In genomic region chr14:64720190-64720589, GRCh38 we compare ENCODE assay signal across 9 cellular contexts. TPM values are rescaled to one million over a fixed set of nuclear protein-coding genes. Genes with fewer than 3 reads are reported as not detected.
DNase-seq lines count a peak whose midpoint lies in the region; ATAC-seq and TF ChIP-seq lines count a peak whose summit lies in the region.
"Had no signal": no experiment of that assay in that cellular context is flagged by ENCODE, and none has a peak within 500 bp of the region (broad histone marks: within the 10 kb centered on the region; RNA-seq: fewer than 3 reads in every experiment).

No MANE protein-coding gene starts in this region.

- TF ChIP-seq CTCF in retinal pigment epithelial cell (conservative IDR thresholded peaks at IDR 0.05; ENCODE audit: low read depth, low read length) (no peak), GM10248 (IDR thresholded peaks at IDR 0.05; ENCODE audit: control extremely low read depth, extremely low read depth, low read depth, missing control alignments) (no peak)

- CTCF ChIA-PET in GM10248 (lab: Yijun Ruan, JAX): no interaction called here

- peak; percentile 94 for DNase-seq in EL
- peak; percentile 69 for DNase-seq in NOMO-1 treated with DMSO at 0.1 percent for 48 hours (lab: John Stamatoyannopoulos, UW; ENCODE audit: unreplicated experiment)
- peak; percentile 59 for DNase-seq in retinal pigment epithelial cell (ENCODE audit: low read depth)
- DNase-seq in germinal center (ENCODE audit: low spot score): no peak
- DNase-seq in posterior vena cava (ENCODE audit: low spot score): no peak
- DNase-seq in GM10248 (ENCODE audit: extremely low spot score): no peak
- DNase-seq: stimulated activated CD4-positive, alpha-beta T cell treated with anti-CD3 and anti-CD28 coated beads, Interleukin-2, amount 100 ng/mL, for 24 hours had no signal

- intact Hi-C loops in posterior vena cava (cut with DNase I): no loop called here

- H3K4me3 ChIP-seq in retinal pigment epithelial cell (ENCODE audit: low read length): no peak overlapping the region

- POLR2A ChIA-PET in GM10248 (lab: Yijun Ruan, JAX): no interaction called here

- peak; percentile 70 for ATAC-seq in esophagus mucosa
- no peak for ATAC-seq in GM19324 (IDR thresholded peaks at IDR 0.05; ENCODE audit: low FRiP score, unreplicated experiment)

RNA-seq across cellular contexts. Expression of gene PLEKHG3, which starts 16.0 kb away (rescaled TPM):
- total RNA-seq in esophagus mucosa (62.9 TPM), posterior vena cava (10 to 100 TPM; 54.6 to 58.1 TPM)

Comparison
In these comparisons a context has a peak if more than half of its experiments do, and no peak if none do; other contexts are left out.
1. DNase-seq: peak in EL (single experiment), NOMO-1 treated with DMSO at 0.1 percent for 48 hours (single experiment) and retinal pigment epithelial cell (single experiment); none in germinal center (single experiment), posterior vena cava (single experiment) and GM10248 (single experiment).